In genomic region chr3:61250784-61251173, GRCh38 we compare ENCODE assay signal across 8 cellular contexts. TPM values are rescaled to one million over a fixed set of nuclear protein-coding genes. Genes with fewer than 3 reads are reported as not detected.
DNase-seq lines count a peak whose midpoint lies in the region; ATAC-seq and TF ChIP-seq lines count a peak whose summit lies in the region.

No MANE protein-coding gene starts in this region.

- TF ChIP-seq CTCF in ascending aorta (IDR thresholded peaks at IDR 0.05), result no peak

- intact Hi-C loops in ascending aorta (cut with DNase I), result loop anchor here (5.0 to 10.0 kb wide), 3 partner anchors 312 to 1314 kb away; partner anchors contain the start of gene PTPRG

- H3K36me3 ChIP-seq in ascending aorta, result no peaks in the 10 kb centered on the region

- H3K27ac ChIP-seq in ascending aorta (peak overlapping the region; percentile 15 to 27), skin epidermis (peak overlapping the region in 20 of 21 experiments; percentile 35 to 94 (median 84))

- peak overlapping the region; percentile 66 to 76 for H3K4me3 ChIP-seq in ascending aorta
- H3K4me3 ChIP-seq in iPS-11a (ENCODE audit: low read depth, low read length), result peak overlapping the region; percentile 29
- H3K4me3 ChIP-seq in skin epidermis, result peak overlapping the region; percentile 46 to 87 (median 74)

- no peaks in the 10 kb centered on the region for H3K27me3 ChIP-seq in ascending aorta

- peak; percentile 27 for DNase-seq in GF-D8 (lab: John Stamatoyannopoulos, UW)
- DNase-seq in NCI-H2171 treated with DMSO at 0.1 percent for 48 hours (lab: John Stamatoyannopoulos, UW), result peak; percentile 56
- no peak for DNase-seq in ascending aorta (ENCODE audit: low spot score in 2 of 2)
- no peak for DNase-seq in AG08395 (ENCODE audit: low spot score)

- H3K9me3 ChIP-seq in ascending aorta, result no peaks in the 10 kb centered on the region

- H3K4me1 ChIP-seq in ascending aorta, result peaks cover 6 to 7% of the 10 kb centered on the region in 2 donors

- ATAC-seq in GM19395 (IDR thresholded peaks at IDR 0.05; ENCODE audit: unreplicated experiment) (no peak), GM21737 (IDR thresholded peaks at IDR 0.05; ENCODE audit: unreplicated experiment) (no peak)

RNA-seq across cellular contexts. Expression of gene FHIT, which starts 0.5 kb away (rescaled TPM):
- 0.21 TPM for total RNA-seq in ascending aorta

Comparison
In these comparisons a context has a peak if more than half of its experiments do, and no peak if none do; other contexts are left out.
1. DNase-seq: peak in GF-D8 (single experiment) and NCI-H2171 treated with DMSO at 0.1 percent for 48 hours (single experiment); none in ascending aorta (0 of 2) and AG08395 (single experiment).
2. Peak in every context shown above with its lines, with median percentiles within 50 percentile points of each other: H3K4me3 ChIP-seq.